10 cellular contexts compared by ENCODE assay signal in the genomic region with DNA sequence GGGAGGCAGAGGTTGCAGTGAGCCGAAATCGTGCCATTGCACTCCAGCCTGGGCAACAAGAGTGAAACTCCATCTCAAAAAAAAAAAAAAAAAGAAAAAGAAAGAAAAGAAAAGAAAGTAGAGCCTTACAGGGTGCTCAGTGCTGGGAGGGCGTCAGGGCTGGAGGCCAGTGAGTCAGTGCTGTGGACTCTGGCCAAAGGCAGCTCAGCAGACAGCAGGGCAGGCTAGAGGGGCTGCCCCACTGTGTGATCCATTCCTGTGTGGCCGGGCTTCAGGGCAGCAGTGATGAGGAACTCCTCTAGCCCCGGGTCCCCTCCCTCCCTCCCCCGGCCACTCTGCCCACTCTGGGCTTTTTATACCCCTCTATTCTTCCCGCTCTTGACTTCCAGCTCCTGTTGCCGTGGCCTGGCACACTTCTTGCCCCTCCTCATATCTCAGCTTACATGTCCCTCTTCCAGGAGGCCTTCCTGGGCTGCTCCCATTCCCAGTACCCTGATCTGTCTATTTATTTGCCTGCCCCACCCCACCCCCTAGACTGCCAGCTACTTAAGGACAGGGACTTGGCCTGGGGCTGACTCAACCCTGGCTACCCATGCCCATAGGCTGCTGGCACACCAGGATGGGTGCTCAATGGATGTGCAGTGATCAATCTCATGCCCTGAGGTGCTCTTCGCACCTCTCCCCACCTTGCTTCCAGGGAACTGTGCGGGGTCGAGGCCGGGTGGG. TPM values are rescaled to one million over a fixed set of nuclear protein-coding genes. Genes with fewer than 3 reads are reported as not detected.
DNase-seq lines count a peak whose midpoint lies in the region; FAIRE-seq and TF ChIP-seq lines count a peak whose summit lies in the region.
"Had no signal": no experiment of that assay in that cellular context is flagged by ENCODE, and none has a peak within 500 bp of the region (broad histone marks: within the 10 kb centered on the region; RNA-seq: fewer than 3 reads in every experiment).

No MANE protein-coding gene starts in this region.

- no peak for FAIRE-seq in GM19239 (lab: Jason Lieb, UNC)

- H3K27me3 ChIP-seq in adrenal gland = no peaks in the 10 kb centered on the region

- 47 to 51% (median 50%) methylated on average over 10 to 12 of the region's 12 CpGs for WGBS in adrenal gland, 4 donors

- TF ChIP-seq POLR2A in adrenal gland (IDR thresholded peaks at IDR 0.05) = peak in 1 of 2 donors; percentile 42

- H3K4me3 ChIP-seq in adrenal gland (no peak overlapping the region), skin epidermis (no peak overlapping the region)

- H3K36me3 ChIP-seq in adrenal gland (replicated peaks in 1 of 2) = no peaks in the 10 kb centered on the region

- TF ChIP-seq CTCF in adrenal gland (IDR thresholded peaks at IDR 0.05) = no peak

- intact Hi-C loops in adrenal gland (cut with DNase I) = no loop called here

- H3K27ac ChIP-seq in adrenal gland = peak overlapping the region; percentile 66 to 91 (median 86)
- H3K27ac ChIP-seq in skin epidermis = peak overlapping the region in 12 of 21 experiments; percentile 1 to 62 (median 30)

- no peaks in the 10 kb centered on the region for H3K9me3 ChIP-seq in adrenal gland (replicated peaks in 1 of 3)

- peaks cover 27 to 31% of the 10 kb centered on the region in 2 donors for H3K4me1 ChIP-seq in adrenal gland (replicated peaks in 1 of 2)

- peak; percentile 20 for DNase-seq in GOT3 (lab: John Stamatoyannopoulos, UW)
- peak; percentile 81 to 93 (median 90) for DNase-seq in adrenal gland
- peak; percentile 32 for DNase-seq in foreskin melanocyte
- no peak for DNase-seq in activated naive CD4-positive, alpha-beta T cell (lab: John Stamatoyannopoulos, UW)
- no peak for DNase-seq in activated effector memory CD4-positive, alpha-beta T cell treated with anti-CD3 and anti-CD28 coated beads, Interleukin-2, amount 50 U/mL, for 16 hours
- DNase-seq in GM19239 (ENCODE audit: insufficient read length, low spot score) = no peak
- DNase-seq in occipital lobe (lab: John Stamatoyannopoulos, UW) = no peak
- DNase-seq: activated B cell treated with CpG ODN at 0.5 μM for 24 hours, NCI-H2171 had no signal

RNA-seq across cellular contexts. Expression of a gene that starts 10.1 kb away (rescaled TPM):
- total RNA-seq in adrenal gland (10 to 100 TPM in 1 of 8 donors, 1 to 10 TPM in 7; 1.0 to 55.6 (median 2.9) TPM), occipital lobe (0.62 TPM)
- 10 to 100 TPM in 1 of 3 donors, 1 to 10 TPM in 2; 7.2 to 20.3 (median 7.9) TPM for polyA plus RNA-seq in adrenal gland
- total RNA-seq: activated B cell treated with CpG ODN at 0.5 μM for 24 hours had no signal

RNA-seq across cellular contexts. Expression of a gene that starts 23.7 kb away (rescaled TPM):
- 10 to 100 TPM in 1 of 8 donors, 1 to 10 TPM in 7; 1.3 to 10.9 (median 2.6) TPM for total RNA-seq in adrenal gland
- 1 to 10 TPM; 1.8 to 9.9 (median 4.1) TPM for polyA plus RNA-seq in adrenal gland
- total RNA-seq in occipital lobe = not detected
- total RNA-seq: activated B cell treated with CpG ODN at 0.5 μM for 24 hours had no signal

RNA-seq across cellular contexts. Expression of a gene that starts 57.9 kb away (rescaled TPM):
- 10 to 100 TPM in 1 of 8 donors, 1 to 10 TPM in 1, under 1 TPM in 5, not detected in 1; 0.25 to 29.9 (median 0.54) TPM for total RNA-seq in adrenal gland
- polyA plus RNA-seq in adrenal gland = 1 to 10 TPM; 1.4 to 6.7 (median 2.7) TPM
- total RNA-seq in occipital lobe = not detected
- total RNA-seq: activated B cell treated with CpG ODN at 0.5 μM for 24 hours had no signal

Comparison
In these comparisons a context has a peak if more than half of its experiments do, and no peak if none do; other contexts are left out.
1. DNase-seq: peak in GOT3 (single experiment), adrenal gland (7 of 7) and foreskin melanocyte (single experiment); none in activated naive CD4-positive, alpha-beta T cell (0 of 4), activated effector memory CD4-positive, alpha-beta T cell treated with anti-CD3 and anti-CD28 coated beads, Interleukin-2, amount 50 U/mL, for 16 hours (single experiment), GM19239 (single experiment) and occipital lobe (single experiment).